Comparison of ENCODE assay signal across 10 cellular contexts in genomic region chr12:14613718-14614117, GRCh38. TPM values are rescaled to one million over a fixed set of nuclear protein-coding genes. Genes with fewer than 3 reads are reported as not detected.
DNase-seq lines count a peak whose midpoint lies in the region; ATAC-seq, FAIRE-seq and TF ChIP-seq lines count a peak whose summit lies in the region.
"Had no signal": no experiment of that assay in that cellular context is flagged by ENCODE, and none has a peak within 500 bp of the region (broad histone marks: within the 10 kb centered on the region; RNA-seq: fewer than 3 reads in every experiment).

No MANE protein-coding gene starts in this region.

- TF ChIP-seq CTCF in bronchial epithelial cell (IDR thresholded peaks at IDR 0.05; ENCODE audit: insufficient read depth, low read length, severe bottlenecking), result no peak

- no peak overlapping the region for H3K4me3 ChIP-seq in bronchial epithelial cell (ENCODE audit: low read depth, low read length)

- no peaks in the 10 kb centered on the region for H3K27me3 ChIP-seq in bronchial epithelial cell (ENCODE audit: control insufficient read depth, insufficient read depth, low read length)

- ATAC-seq in GM19397 (IDR thresholded peaks at IDR 0.05; ENCODE audit: unreplicated experiment) (peak; percentile 97), HG03108 (IDR thresholded peaks at IDR 0.05; ENCODE audit: unreplicated experiment) (peak; percentile 93)
- ATAC-seq: CD8-positive, alpha-beta T cell had no signal

- peak; percentile 85 for DNase-seq in CD1c-positive myeloid dendritic cell (ENCODE audit: extremely low spot score)
- peak; percentile 60 for DNase-seq in bronchial epithelial cell (ENCODE audit: low read depth)
- DNase-seq in cerebellar nuclear complex (lab: John Stamatoyannopoulos, UW), result no peak
- DNase-seq in NK-92 (lab: John Stamatoyannopoulos, UW; ENCODE audit: unreplicated experiment), result no peak
- DNase-seq in cortex of kidney (lab: John Stamatoyannopoulos, UW), result no peak
- DNase-seq in NCI-H345 (lab: John Stamatoyannopoulos, UW), result no peak
- DNase-seq: activated CD4-positive, alpha-beta T cell treated with anti-CD3 and anti-CD28 coated beads, Interleukin-2, amount 50 U/mL, for 1 hour; CD8-positive, alpha-beta T cell had no signal

- peak; percentile 47 for FAIRE-seq in bronchial epithelial cell (lab: Jason Lieb, UNC)

- no peaks in the 10 kb centered on the region for H3K36me3 ChIP-seq in bronchial epithelial cell (ENCODE audit: control insufficient read depth, insufficient read depth, low read length)

RNA-seq across cellular contexts. Expression of gene PLBD1, which starts 46.0 kb away (rescaled TPM):
- 1.1 and 5.4 TPM in 2 replicates for total RNA-seq in bronchial epithelial cell
- total RNA-seq: CD8-positive, alpha-beta T cell had no signal

Comparison
In these comparisons a context has a peak if more than half of its experiments do, and no peak if none do; other contexts are left out.
1. DNase-seq: peak in CD1c-positive myeloid dendritic cell (single experiment) and bronchial epithelial cell (single experiment); none in cerebellar nuclear complex (0 of 2), NK-92 (single experiment), cortex of kidney (single experiment) and NCI-H345 (single experiment).